ENCODE assay signal across 14 cellular contexts in genomic region chr12:19994970-19995369, GRCh38.
DNase-seq lines count a peak whose midpoint lies in the region; TF ChIP-seq lines count a peak whose summit lies in the region.
"Had no signal": no experiment of that assay in that cellular context is flagged by ENCODE, and none has a peak within 500 bp of the region (broad histone marks: within the 10 kb centered on the region; RNA-seq: fewer than 3 reads in every experiment).

No MANE protein-coding gene starts in this region.

- H3K4me3 ChIP-seq in BJ (ENCODE audit: low read depth, low read length), result no peak overlapping the region
- no peak overlapping the region for H3K4me3 ChIP-seq in WERI-Rb-1 (ENCODE audit: low read depth, low read length)

- TF ChIP-seq CTCF in BJ (IDR thresholded peaks at IDR 0.05; ENCODE audit: insufficient read depth, low read depth, low read length) (peak; percentile 17; the same call in 1 of the 2 replicates), chondrocyte (IDR thresholded peaks at IDR 0.05) (peak; percentile 83), nephron (IDR thresholded peaks at IDR 0.05; ENCODE audit: unreplicated experiment in 3 of 3) (peak in 2 of 3 experiments; percentile 21 to 34), WERI-Rb-1 (IDR thresholded peaks at IDR 0.05; ENCODE audit: low read depth, low read length) (no peak), nephron progenitor cell (IDR thresholded peaks at IDR 0.05) (no peak)

- DNase-seq in BJ (ENCODE audit: low read depth), result no peak
- no peak for DNase-seq in chondrocyte (ENCODE audit: low spot score)
- DNase-seq in HuH-7.5 (ENCODE audit: low spot score), result no peak
- no peak for DNase-seq in WERI-Rb-1
- no peak for DNase-seq in nephron progenitor cell
- DNase-seq in NAMALWA (ENCODE audit: low spot score), result no peak
- DNase-seq: activated CD4-positive, alpha-beta T cell treated with anti-CD3 and anti-CD28 coated beads for 36 hours; activated naive CD4-positive, alpha-beta T cell treated with anti-CD3 and anti-CD28 coated beads, Interleukin-2, amount 50 U/mL, for 16 hours; CD8-positive, alpha-beta memory T cell; midbrain; NCI-H2081 had no signal

- no peak for TF ChIP-seq EP300 in Ishikawa (IDR thresholded peaks at IDR 0.05; ENCODE audit: borderline replicate concordance)

- H3K9me3 Mint-ChIP-seq in chondrocyte (ENCODE audit: low read depth) (no peaks in the 10 kb centered on the region), nephron (no peaks in the 10 kb centered on the region), nephron progenitor cell (no peaks in the 10 kb centered on the region)

- H3K27me3 ChIP-seq in BJ (ENCODE audit: control insufficient read depth, insufficient read depth, low read length), result no peaks in the 10 kb centered on the region
- no peaks in the 10 kb centered on the region for H3K27me3 ChIP-seq in WERI-Rb-1 (ENCODE audit: insufficient read depth, low read depth, severe bottlenecking)

- POLR2A ChIA-PET in BJ (lab: Charles Lee), result no interaction called here

- H3K36me3 ChIP-seq in BJ (ENCODE audit: control insufficient read depth, insufficient read depth, low read length) (no peaks in the 10 kb centered on the region), WERI-Rb-1 (no peaks in the 10 kb centered on the region)

- CTCF ChIA-PET in BJ (lab: Yijun Ruan, JAX), result interaction anchor here (0.6 to 0.7 kb wide), 2 partner anchors 29 to 252 kb away, joined by 3 read pairs; no protein-coding TSS in a partner anchor

- no peaks in the 10 kb centered on the region for H3K36me3 Mint-ChIP-seq in chondrocyte (ENCODE audit: low read depth)
- no peaks in the 10 kb centered on the region for H3K36me3 Mint-ChIP-seq in nephron (ENCODE audit: low read depth)
- no peaks in the 10 kb centered on the region for H3K36me3 Mint-ChIP-seq in nephron progenitor cell (ENCODE audit: low read depth)
- H3K36me3 Mint-ChIP-seq: CD8-positive, alpha-beta memory T cell had no signal

- H3K27me3 Mint-ChIP-seq in chondrocyte (ENCODE audit: low read depth), result no peaks in the 10 kb centered on the region
- H3K27me3 Mint-ChIP-seq in nephron (ENCODE audit: low read depth), result no peaks in the 10 kb centered on the region
- H3K27me3 Mint-ChIP-seq in nephron progenitor cell (ENCODE audit: low read depth, poor library complexity), result no peaks in the 10 kb centered on the region
- H3K27me3 Mint-ChIP-seq: activated CD4-positive, alpha-beta T cell treated with anti-CD3 and anti-CD28 coated beads for 36 hours had no signal

- TF ChIP-seq RAD21 in Ishikawa (IDR thresholded peaks at IDR 0.05; ENCODE audit: low read depth), result 0 out of 2 replicates have a peak, but pooled peaks have one; percentile 14

- H3K27ac Mint-ChIP-seq in chondrocyte (ENCODE audit: unreplicated experiment) (no peak overlapping the region), nephron (no peak overlapping the region), nephron progenitor cell (no peak overlapping the region)
- H3K27ac Mint-ChIP-seq: activated CD4-positive, alpha-beta T cell treated with anti-CD3 and anti-CD28 coated beads for 36 hours; CD8-positive, alpha-beta memory T cell had no signal

- H3K4me3 Mint-ChIP-seq in chondrocyte (ENCODE audit: unreplicated experiment) (no peak overlapping the region), nephron (no peak overlapping the region), nephron progenitor cell (no peak overlapping the region)
- H3K4me3 Mint-ChIP-seq: activated CD4-positive, alpha-beta T cell treated with anti-CD3 and anti-CD28 coated beads for 36 hours; CD8-positive, alpha-beta memory T cell had no signal

- H3K4me1 Mint-ChIP-seq in chondrocyte (ENCODE audit: low read depth), result peaks cover 44% of the 10 kb centered on the region
- H3K4me1 Mint-ChIP-seq in nephron, result no peaks in the 10 kb centered on the region
- H3K4me1 Mint-ChIP-seq in nephron progenitor cell, result peaks cover 36% of the 10 kb centered on the region
- H3K4me1 Mint-ChIP-seq: activated CD4-positive, alpha-beta T cell treated with anti-CD3 and anti-CD28 coated beads for 36 hours; CD8-positive, alpha-beta memory T cell had no signal

- H3K9me3 ChIP-seq in WERI-Rb-1 (ENCODE audit: severe bottlenecking), result no peaks in the 10 kb centered on the region

- H3K27ac ChIP-seq in WERI-Rb-1, result no peak overlapping the region
- H3K27ac ChIP-seq: RWPE1 had no signal

TF ChIP-seq in Ishikawa, 13 proteins besides CTCF, POLR2A, EP300 and RAD21:
- TF ChIP-seq CEBPB (IDR thresholded peaks at IDR 0.05) (no peak), ZBTB7A (IDR thresholded peaks at IDR 0.05; ENCODE audit: low read depth) (no peak), TEAD4 (IDR thresholded peaks at IDR 0.05) (no peak), YY1 (IDR thresholded peaks at IDR 0.05; ENCODE audit: low read depth) (no peak), USF1 (IDR thresholded peaks at IDR 0.05) (no peak), FOXM1 (IDR thresholded peaks at IDR 0.05; ENCODE audit: borderline replicate concordance, low read depth) (no peak), MAX (IDR thresholded peaks at IDR 0.05) (no peak), TAF1 (IDR thresholded peaks at IDR 0.05; ENCODE audit: low read depth) (no peak), CREB1 (IDR thresholded peaks at IDR 0.05; ENCODE audit: low read depth) (no peak), NFIC (IDR thresholded peaks at IDR 0.05) (no peak), EGR1 (IDR thresholded peaks at IDR 0.05) (no peak), TCF12 (IDR thresholded peaks at IDR 0.05; ENCODE audit: low read depth) (no peak)
TF ChIP-seq in Ishikawa: peak in this region for 0.

Comparison
In these comparisons a context has a peak if more than half of its experiments do, and no peak if none do; other contexts are left out.
1. CTCF ChIP-seq: peak in BJ (single experiment), chondrocyte (single experiment) and nephron (2 of 3); none in WERI-Rb-1 (single experiment) and nephron progenitor cell (single experiment).